In the genomic region with DNA sequence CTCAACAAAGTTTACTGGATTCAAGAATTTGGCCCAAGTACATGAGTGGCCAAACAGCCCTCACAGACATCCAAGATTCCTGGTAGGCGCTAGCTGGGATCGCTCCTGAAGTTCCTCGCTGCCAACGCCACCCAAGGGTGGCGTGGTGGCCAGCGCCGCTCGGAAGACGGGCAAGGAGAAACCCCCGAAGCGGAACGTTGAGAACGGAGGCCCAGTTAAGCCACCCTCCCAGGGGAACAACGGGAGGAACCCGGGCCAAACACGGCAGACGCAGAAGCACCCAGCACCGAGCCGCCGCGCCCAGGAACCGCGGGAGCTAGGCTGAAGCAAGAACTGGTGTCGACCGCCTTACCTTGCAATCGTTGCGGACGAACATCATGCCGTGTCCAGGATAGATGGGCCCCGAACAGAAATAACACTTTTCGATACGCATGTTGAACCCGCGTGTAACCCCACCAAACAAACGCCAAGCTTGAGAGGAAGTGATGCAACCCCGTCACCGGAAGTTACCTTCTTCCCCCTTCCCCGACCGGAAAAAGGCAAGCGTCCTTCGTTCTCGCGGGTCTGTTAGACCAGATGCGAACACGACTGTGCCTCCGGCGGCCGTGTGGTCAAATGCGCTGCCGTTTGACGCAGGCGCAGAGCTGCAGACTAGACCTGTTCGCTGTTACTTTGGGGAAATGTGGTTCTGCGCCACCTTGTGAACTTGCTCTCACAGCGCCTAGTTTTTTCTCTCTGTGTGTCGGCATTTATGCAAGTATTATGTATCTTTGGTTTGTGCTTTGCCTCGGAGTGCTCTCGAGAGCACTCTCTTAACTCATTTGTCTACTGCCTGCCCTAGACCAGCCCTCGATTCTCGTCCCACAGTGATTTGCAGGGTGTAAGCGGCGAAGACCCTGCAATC, we compare ENCODE assay signal across 1 cellular context.
TF ChIP-seq lines count a peak whose summit lies in the region.

A gene (minus strand): TSS at position 484 of the 904 bp plus-strand sequence. CDS start 51 bp downstream, at position 433.

TF ChIP-seq in K562, 482 proteins besides CTCF, POLR2A, EP300 and RAD21 (continued from another document and continues in another):
- TF ChIP-seq, protein P1, sequence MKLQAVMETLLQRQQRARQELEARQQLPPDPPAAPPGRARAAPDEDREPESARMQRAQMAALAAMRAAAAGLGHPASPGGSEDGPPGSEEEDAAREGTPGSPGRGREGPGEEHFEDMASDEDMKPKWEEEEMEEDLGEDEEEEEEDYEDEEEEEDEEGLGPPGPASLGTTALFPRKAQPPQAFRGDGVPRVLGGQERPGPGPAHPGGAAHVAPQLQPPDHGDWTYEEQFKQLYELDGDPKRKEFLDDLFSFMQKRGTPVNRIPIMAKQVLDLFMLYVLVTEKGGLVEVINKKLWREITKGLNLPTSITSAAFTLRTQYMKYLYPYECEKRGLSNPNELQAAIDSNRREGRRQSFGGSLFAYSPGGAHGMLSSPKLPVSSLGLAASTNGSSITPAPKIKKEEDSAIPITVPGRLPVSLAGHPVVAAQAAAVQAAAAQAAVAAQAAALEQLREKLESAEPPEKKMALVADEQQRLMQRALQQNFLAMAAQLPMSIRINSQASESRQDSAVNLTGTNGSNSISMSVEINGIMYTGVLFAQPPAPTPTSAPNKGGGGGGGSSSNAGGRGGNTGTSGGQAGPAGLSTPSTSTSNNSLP (IDR thresholded peaks at IDR 0.05; ENCODE audit: borderline replicate concordance, low read depth, low read length), result no peak
- peak; percentile 54; the same call in 1 of the 2 replicates for TF ChIP-seq ZNF143 (CRISPR knock-in tag; IDR thresholded peaks at IDR 0.05)
- TF ChIP-seq, protein P2, sequence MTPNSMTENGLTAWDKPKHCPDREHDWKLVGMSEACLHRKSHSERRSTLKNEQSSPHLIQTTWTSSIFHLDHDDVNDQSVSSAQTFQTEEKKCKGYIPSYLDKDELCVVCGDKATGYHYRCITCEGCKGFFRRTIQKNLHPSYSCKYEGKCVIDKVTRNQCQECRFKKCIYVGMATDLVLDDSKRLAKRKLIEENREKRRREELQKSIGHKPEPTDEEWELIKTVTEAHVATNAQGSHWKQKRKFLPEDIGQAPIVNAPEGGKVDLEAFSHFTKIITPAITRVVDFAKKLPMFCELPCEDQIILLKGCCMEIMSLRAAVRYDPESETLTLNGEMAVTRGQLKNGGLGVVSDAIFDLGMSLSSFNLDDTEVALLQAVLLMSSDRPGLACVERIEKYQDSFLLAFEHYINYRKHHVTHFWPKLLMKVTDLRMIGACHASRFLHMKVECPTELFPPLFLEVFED (CRISPR knock-in tag; conservative IDR thresholded peaks at IDR 0.05), result no peak
- peak; percentile 64; the same call in 1 of the 2 replicates for TF ChIP-seq CTBP1 (IDR thresholded peaks at IDR 0.05; ENCODE audit: borderline replicate concordance)
- no peak for TF ChIP-seq ZNF140 (CRISPR knock-in tag; IDR thresholded peaks at IDR 0.05)
- TF ChIP-seq ZNF316 (IDR thresholded peaks at IDR 0.05), result no peak
- no peak for TF ChIP-seq ATF1 (CRISPR knock-in tag; IDR thresholded peaks at IDR 0.05)
- TF ChIP-seq ATF1 (tag; IDR thresholded peaks at IDR 0.05), result peak; percentile 93
- peak; percentile 73 for TF ChIP-seq CREB1 (IDR thresholded peaks at IDR 0.05)
- peak; percentile 82 for TF ChIP-seq CREB1 (CRISPR knock-in tag; IDR thresholded peaks at IDR 0.05)
- TF ChIP-seq, protein P3, sequence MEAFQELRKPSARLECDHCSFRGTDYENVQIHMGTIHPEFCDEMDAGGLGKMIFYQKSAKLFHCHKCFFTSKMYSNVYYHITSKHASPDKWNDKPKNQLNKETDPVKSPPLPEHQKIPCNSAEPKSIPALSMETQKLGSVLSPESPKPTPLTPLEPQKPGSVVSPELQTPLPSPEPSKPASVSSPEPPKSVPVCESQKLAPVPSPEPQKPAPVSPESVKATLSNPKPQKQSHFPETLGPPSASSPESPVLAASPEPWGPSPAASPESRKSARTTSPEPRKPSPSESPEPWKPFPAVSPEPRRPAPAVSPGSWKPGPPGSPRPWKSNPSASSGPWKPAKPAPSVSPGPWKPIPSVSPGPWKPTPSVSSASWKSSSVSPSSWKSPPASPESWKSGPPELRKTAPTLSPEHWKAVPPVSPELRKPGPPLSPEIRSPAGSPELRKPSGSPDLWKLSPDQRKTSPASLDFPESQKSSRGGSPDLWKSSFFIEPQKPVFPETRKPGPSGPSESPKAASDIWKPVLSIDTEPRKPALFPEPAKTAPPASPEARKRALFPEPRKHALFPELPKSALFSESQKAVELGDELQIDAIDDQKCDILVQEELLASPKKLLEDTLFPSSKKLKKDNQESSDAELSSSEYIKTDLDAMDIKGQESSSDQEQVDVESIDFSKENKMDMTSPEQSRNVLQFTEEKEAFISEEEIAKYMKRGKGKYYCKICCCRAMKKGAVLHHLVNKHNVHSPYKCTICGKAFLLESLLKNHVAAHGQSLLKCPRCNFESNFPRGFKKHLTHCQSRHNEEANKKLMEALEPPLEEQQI (IDR thresholded peaks at IDR 0.05), result no peak
- no peak for TF ChIP-seq SREBF2 (CRISPR knock-in tag; IDR thresholded peaks at IDR 0.05)
- TF ChIP-seq ZFP30 (CRISPR knock-in tag; IDR thresholded peaks at IDR 0.05; ENCODE audit: borderline replicate concordance), result no peak
- TF ChIP-seq, protein P4, sequence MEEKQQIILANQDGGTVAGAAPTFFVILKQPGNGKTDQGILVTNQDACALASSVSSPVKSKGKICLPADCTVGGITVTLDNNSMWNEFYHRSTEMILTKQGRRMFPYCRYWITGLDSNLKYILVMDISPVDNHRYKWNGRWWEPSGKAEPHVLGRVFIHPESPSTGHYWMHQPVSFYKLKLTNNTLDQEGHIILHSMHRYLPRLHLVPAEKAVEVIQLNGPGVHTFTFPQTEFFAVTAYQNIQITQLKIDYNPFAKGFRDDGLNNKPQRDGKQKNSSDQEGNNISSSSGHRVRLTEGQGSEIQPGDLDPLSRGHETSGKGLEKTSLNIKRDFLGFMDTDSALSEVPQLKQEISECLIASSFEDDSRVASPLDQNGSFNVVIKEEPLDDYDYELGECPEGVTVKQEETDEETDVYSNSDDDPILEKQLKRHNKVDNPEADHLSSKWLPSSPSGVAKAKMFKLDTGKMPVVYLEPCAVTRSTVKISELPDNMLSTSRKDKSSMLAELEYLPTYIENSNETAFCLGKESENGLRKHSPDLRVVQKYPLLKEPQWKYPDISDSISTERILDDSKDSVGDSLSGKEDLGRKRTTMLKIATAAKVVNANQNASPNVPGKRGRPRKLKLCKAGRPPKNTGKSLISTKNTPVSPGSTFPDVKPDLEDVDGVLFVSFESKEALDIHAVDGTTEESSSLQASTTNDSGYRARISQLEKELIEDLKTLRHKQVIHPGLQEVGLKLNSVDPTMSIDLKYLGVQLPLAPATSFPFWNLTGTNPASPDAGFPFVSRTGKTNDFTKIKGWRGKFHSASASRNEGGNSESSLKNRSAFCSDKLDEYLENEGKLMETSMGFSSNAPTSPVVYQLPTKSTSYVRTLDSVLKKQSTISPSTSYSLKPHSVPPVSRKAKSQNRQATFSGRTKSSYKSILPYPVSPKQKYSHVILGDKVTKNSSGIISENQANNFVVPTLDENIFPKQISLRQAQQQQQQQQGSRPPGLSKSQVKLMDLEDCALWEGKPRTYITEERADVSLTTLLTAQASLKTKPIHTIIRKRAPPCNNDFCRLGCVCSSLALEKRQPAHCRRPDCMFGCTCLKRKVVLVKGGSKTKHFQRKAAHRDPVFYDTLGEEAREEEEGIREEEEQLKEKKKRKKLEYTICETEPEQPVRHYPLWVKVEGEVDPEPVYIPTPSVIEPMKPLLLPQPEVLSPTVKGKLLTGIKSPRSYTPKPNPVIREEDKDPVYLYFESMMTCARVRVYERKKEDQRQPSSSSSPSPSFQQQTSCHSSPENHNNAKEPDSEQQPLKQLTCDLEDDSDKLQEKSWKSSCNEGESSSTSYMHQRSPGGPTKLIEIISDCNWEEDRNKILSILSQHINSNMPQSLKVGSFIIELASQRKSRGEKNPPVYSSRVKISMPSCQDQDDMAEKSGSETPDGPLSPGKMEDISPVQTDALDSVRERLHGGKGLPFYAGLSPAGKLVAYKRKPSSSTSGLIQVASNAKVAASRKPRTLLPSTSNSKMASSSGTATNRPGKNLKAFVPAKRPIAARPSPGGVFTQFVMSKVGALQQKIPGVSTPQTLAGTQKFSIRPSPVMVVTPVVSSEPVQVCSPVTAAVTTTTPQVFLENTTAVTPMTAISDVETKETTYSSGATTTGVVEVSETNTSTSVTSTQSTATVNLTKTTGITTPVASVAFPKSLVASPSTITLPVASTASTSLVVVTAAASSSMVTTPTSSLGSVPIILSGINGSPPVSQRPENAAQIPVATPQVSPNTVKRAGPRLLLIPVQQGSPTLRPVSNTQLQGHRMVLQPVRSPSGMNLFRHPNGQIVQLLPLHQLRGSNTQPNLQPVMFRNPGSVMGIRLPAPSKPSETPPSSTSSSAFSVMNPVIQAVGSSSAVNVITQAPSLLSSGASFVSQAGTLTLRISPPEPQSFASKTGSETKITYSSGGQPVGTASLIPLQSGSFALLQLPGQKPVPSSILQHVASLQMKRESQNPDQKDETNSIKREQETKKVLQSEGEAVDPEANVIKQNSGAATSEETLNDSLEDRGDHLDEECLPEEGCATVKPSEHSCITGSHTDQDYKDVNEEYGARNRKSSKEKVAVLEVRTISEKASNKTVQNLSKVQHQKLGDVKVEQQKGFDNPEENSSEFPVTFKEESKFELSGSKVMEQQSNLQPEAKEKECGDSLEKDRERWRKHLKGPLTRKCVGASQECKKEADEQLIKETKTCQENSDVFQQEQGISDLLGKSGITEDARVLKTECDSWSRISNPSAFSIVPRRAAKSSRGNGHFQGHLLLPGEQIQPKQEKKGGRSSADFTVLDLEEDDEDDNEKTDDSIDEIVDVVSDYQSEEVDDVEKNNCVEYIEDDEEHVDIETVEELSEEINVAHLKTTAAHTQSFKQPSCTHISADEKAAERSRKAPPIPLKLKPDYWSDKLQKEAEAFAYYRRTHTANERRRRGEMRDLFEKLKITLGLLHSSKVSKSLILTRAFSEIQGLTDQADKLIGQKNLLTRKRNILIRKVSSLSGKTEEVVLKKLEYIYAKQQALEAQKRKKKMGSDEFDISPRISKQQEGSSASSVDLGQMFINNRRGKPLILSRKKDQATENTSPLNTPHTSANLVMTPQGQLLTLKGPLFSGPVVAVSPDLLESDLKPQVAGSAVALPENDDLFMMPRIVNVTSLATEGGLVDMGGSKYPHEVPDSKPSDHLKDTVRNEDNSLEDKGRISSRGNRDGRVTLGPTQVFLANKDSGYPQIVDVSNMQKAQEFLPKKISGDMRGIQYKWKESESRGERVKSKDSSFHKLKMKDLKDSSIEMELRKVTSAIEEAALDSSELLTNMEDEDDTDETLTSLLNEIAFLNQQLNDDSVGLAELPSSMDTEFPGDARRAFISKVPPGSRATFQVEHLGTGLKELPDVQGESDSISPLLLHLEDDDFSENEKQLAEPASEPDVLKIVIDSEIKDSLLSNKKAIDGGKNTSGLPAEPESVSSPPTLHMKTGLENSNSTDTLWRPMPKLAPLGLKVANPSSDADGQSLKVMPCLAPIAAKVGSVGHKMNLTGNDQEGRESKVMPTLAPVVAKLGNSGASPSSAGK (IDR thresholded peaks at IDR 0.05), result peak; percentile 62
- no peak for TF ChIP-seq ILK (tag; IDR thresholded peaks at IDR 0.05; ENCODE audit: borderline replicate concordance, low read depth)
- no peak for TF ChIP-seq MEF2D (tag; conservative IDR thresholded peaks at IDR 0.05; ENCODE audit: low read depth)
- no peak for TF ChIP-seq ZNF347 (CRISPR knock-in tag; IDR thresholded peaks at IDR 0.05; ENCODE audit: low read depth)
- TF ChIP-seq, protein P5, sequence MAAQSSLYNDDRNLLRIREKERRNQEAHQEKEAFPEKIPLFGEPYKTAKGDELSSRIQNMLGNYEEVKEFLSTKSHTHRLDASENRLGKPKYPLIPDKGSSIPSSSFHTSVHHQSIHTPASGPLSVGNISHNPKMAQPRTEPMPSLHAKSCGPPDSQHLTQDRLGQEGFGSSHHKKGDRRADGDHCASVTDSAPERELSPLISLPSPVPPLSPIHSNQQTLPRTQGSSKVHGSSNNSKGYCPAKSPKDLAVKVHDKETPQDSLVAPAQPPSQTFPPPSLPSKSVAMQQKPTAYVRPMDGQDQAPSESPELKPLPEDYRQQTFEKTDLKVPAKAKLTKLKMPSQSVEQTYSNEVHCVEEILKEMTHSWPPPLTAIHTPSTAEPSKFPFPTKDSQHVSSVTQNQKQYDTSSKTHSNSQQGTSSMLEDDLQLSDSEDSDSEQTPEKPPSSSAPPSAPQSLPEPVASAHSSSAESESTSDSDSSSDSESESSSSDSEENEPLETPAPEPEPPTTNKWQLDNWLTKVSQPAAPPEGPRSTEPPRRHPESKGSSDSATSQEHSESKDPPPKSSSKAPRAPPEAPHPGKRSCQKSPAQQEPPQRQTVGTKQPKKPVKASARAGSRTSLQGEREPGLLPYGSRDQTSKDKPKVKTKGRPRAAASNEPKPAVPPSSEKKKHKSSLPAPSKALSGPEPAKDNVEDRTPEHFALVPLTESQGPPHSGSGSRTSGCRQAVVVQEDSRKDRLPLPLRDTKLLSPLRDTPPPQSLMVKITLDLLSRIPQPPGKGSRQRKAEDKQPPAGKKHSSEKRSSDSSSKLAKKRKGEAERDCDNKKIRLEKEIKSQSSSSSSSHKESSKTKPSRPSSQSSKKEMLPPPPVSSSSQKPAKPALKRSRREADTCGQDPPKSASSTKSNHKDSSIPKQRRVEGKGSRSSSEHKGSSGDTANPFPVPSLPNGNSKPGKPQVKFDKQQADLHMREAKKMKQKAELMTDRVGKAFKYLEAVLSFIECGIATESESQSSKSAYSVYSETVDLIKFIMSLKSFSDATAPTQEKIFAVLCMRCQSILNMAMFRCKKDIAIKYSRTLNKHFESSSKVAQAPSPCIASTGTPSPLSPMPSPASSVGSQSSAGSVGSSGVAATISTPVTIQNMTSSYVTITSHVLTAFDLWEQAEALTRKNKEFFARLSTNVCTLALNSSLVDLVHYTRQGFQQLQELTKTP (IDR thresholded peaks at IDR 0.05; ENCODE audit: low read depth in 1 of 2, partially characterized antibody in 2 of 2), result peak in 1 of 2 experiments; percentile 60
- no peak for TF ChIP-seq ZNF121 (CRISPR knock-in tag; conservative IDR thresholded peaks at IDR 0.05)
- no peak for TF ChIP-seq ZKSCAN3 (CRISPR knock-in tag; IDR thresholded peaks at IDR 0.05)
- no peak for TF ChIP-seq RUNX1 (IDR thresholded peaks at IDR 0.05; ENCODE audit: low read depth)
- 0 out of 2 replicates have a peak, but pooled peaks have one; percentile 31 for TF ChIP-seq TEAD4 (IDR thresholded peaks at IDR 0.05; ENCODE audit: low read length)
- no peak for TF ChIP-seq TEAD4 (CRISPR knock-in tag; IDR thresholded peaks at IDR 0.05; ENCODE audit: borderline replicate concordance)
- TF ChIP-seq POLR2G (IDR thresholded peaks at IDR 0.05; ENCODE audit: low read depth, low read length), result peak; percentile 89
- TF ChIP-seq FOXK2 (conservative IDR thresholded peaks at IDR 0.05 in 1 of 2, IDR thresholded peaks at IDR 0.05 in 1 of 2; ENCODE audit: low read depth in 2 of 2), result peak; percentile 89 to 94
- TF ChIP-seq DPF2 (IDR thresholded peaks at IDR 0.05), result 0 out of 2 replicates have a peak, but pooled peaks have one; percentile 48
- peak; percentile 77 for TF ChIP-seq CXXC5 (CRISPR knock-in tag; IDR thresholded peaks at IDR 0.05)
- TF ChIP-seq, protein P6, sequence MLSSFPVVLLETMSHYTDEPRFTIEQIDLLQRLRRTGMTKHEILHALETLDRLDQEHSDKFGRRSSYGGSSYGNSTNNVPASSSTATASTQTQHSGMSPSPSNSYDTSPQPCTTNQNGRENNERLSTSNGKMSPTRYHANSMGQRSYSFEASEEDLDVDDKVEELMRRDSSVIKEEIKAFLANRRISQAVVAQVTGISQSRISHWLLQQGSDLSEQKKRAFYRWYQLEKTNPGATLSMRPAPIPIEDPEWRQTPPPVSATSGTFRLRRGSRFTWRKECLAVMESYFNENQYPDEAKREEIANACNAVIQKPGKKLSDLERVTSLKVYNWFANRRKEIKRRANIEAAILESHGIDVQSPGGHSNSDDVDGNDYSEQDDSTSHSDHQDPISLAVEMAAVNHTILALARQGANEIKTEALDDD (IDR thresholded peaks at IDR 0.05), result peak; percentile 50; the same call in 1 of the 2 replicates
- peak; percentile 92 for TF ChIP-seq TBP (optimal IDR thresholded peaks at IDR 0.05; ENCODE audit: low read depth, low read length)
